31 cellular contexts compared by ENCODE assay signal in the genomic region with DNA sequence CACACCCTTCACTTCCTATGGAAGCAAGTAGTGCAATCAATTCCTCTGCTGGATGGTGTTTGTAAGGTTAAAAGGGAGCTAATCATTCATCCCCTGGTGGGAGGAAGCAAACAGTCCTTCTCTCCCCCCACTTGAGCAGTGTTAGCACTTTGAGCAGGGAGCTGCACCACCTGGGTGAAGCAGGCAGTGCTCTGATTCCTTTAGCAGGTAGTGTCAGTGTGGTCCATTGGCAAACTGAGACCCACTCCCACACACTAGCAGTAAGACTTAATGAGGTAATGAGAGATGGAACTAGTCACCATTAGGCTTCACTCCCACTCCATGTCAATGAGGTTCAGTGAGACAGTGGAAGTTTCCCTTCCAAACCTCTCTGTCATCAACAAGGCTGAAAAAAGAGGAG.
"Had no signal": no experiment of that assay in that cellular context is flagged by ENCODE, and none has a peak within 500 bp of the region (broad histone marks: within the 10 kb centered on the region; RNA-seq: fewer than 3 reads in every experiment).

No MANE protein-coding gene starts in this region.

- H3K27ac ChIP-seq: ascending aorta, breast epithelium, cardiac muscle cell, colonic mucosa, heart left ventricle had no signal

- H3K36me3 Mint-ChIP-seq: activated naive CD4-positive, alpha-beta T cell treated with anti-CD3 and anti-CD28 coated beads, Interleukin-2, amount 10 ng/mL, durations not matched to agents 7 days and 5 days; activated naive CD4-positive, alpha-beta T cell treated with anti-CD3 and anti-CD28 coated beads, Interleukin-2, amount 50 U/mL, for 72 hours; activated naive CD8-positive, alpha-beta T cell treated with anti-CD3 and anti-CD28 coated beads, Interleukin-2, amount 10 ng/mL, durations not matched to agents 7 days and 5 days; brain had no signal

- H3K4me1 ChIP-seq: ascending aorta, breast epithelium, colonic mucosa had no signal

- H3K27ac Mint-ChIP-seq: activated CD4-positive, alpha-beta memory T cell treated with anti-CD3 and anti-CD28 coated beads, Interleukin-2, amount 10 ng/mL, durations not matched to agents 7 days and 5 days; activated CD4-positive, alpha-beta T cell treated with anti-CD3 and anti-CD28 coated beads for 36 hours; activated CD4-positive, alpha-beta T cell treated with anti-CD3 and anti-CD28 coated beads, Interleukin-2, amount 10 ng/mL, durations not matched to agents 24 days and 14 days; activated naive CD4-positive, alpha-beta T cell treated with anti-CD3 and anti-CD28 coated beads, Interleukin-2, amount 10 ng/mL, durations not matched to agents 7 days and 5 days; activated naive CD4-positive, alpha-beta T cell treated with anti-CD3 and anti-CD28 coated beads, Interleukin-2, amount 50 U/mL, for 72 hours; activated naive CD8-positive, alpha-beta T cell treated with anti-CD3 and anti-CD28 coated beads, Interleukin-2, amount 10 ng/mL, durations not matched to agents 7 days and 5 days; activated T-cell treated with anti-CD3 and anti-CD28 coated beads, Interleukin-2, amount 50 U/mL, for 24 hours; activated T-cell treated with anti-CD3 and anti-CD28 coated beads, Interleukin-2, amount 50 U/mL, for 72 hours; brain; T-helper 17 cell; T-helper 2 cell treated with Interferon-gamma antibody and Interleukin-4, amounts not matched to agents 5 μg/mL and 100 μg/mL, for 36 hours had no signal

- H3K27me3 Mint-ChIP-seq: activated CD4-positive, alpha-beta memory T cell treated with anti-CD3 and anti-CD28 coated beads, Interleukin-2, amount 10 ng/mL, durations not matched to agents 7 days and 5 days; activated CD4-positive, alpha-beta T cell treated with anti-CD3 and anti-CD28 coated beads for 36 hours; activated CD4-positive, alpha-beta T cell treated with anti-CD3 and anti-CD28 coated beads, Interleukin-2, amount 10 ng/mL, durations not matched to agents 24 days and 14 days; activated naive CD4-positive, alpha-beta T cell treated with anti-CD3 and anti-CD28 coated beads, Interleukin-2, amount 10 ng/mL, durations not matched to agents 7 days and 5 days; activated naive CD8-positive, alpha-beta T cell treated with anti-CD3 and anti-CD28 coated beads, Interleukin-2, amount 10 ng/mL, durations not matched to agents 7 days and 5 days; activated T-cell treated with anti-CD3 and anti-CD28 coated beads, Interleukin-2, amount 50 U/mL, for 24 hours; brain; T-helper 17 cell had no signal

- H3K4me3 ChIP-seq: ascending aorta, breast epithelium, cardiac muscle cell, colonic mucosa, heart left ventricle had no signal

- H3K36me3 ChIP-seq: ascending aorta, breast epithelium, cardiac muscle cell, colonic mucosa, heart left ventricle had no signal

- DNase-seq: activated CD4-positive, alpha-beta memory T cell treated with anti-CD3 and anti-CD28 coated beads, Interleukin-2, amount 10 ng/mL, durations not matched to agents 7 days and 5 days; activated CD4-positive, alpha-beta T cell treated with anti-CD3 and anti-CD28 coated beads for 36 hours; activated CD4-positive, alpha-beta T cell treated with anti-CD3 and anti-CD28 coated beads, Interleukin-2, amount 10 ng/mL, durations not matched to agents 24 days and 14 days; activated CD4-positive, CD25-positive, alpha-beta regulatory T cell; activated CD4-positive, CD25-positive, alpha-beta regulatory T cell treated with anti-CD3 and anti-CD28 coated beads, Interleukin-2, amount 50 U/mL, for 72 hours; activated CD8-positive, alpha-beta memory T cell treated with anti-CD3 and anti-CD28 coated beads, Interleukin-2, amount 50 U/mL, for 48 hours; activated gamma-delta T cell; activated naive CD4-positive, alpha-beta T cell; activated naive CD4-positive, alpha-beta T cell treated with anti-CD3 and anti-CD28 coated beads, Interleukin-2, amount 10 ng/mL, durations not matched to agents 7 days and 5 days; activated naive CD8-positive, alpha-beta T cell treated with anti-CD3 and anti-CD28 coated beads, Interleukin-2, amount 10 ng/mL, durations not matched to agents 7 days and 5 days; activated T-cell treated with anti-CD3 and anti-CD28 coated beads for 4 hours; activated T-cell treated with anti-CD3 and anti-CD28 coated beads, Interleukin-2, amount 50 U/mL, for 24 hours; activated T-cell treated with anti-CD3 and anti-CD28 coated beads, Interleukin-2, amount 50 U/mL, for 72 hours; central memory CD4-positive, alpha-beta T cell; cerebellar nuclear complex; colonic mucosa; effector CD8-positive, alpha-beta T cell; foreskin fibroblast; glutamatergic neuron; heart left ventricle; T-helper 1 cell; T-helper 17 cell; T1000 had no signal

- H3K4me1 Mint-ChIP-seq: activated CD4-positive, alpha-beta memory T cell treated with anti-CD3 and anti-CD28 coated beads, Interleukin-2, amount 10 ng/mL, durations not matched to agents 7 days and 5 days; activated CD4-positive, alpha-beta T cell treated with anti-CD3 and anti-CD28 coated beads for 36 hours; activated CD4-positive, alpha-beta T cell treated with anti-CD3 and anti-CD28 coated beads, Interleukin-2, amount 10 ng/mL, durations not matched to agents 24 days and 14 days; activated naive CD4-positive, alpha-beta T cell treated with anti-CD3 and anti-CD28 coated beads, Interleukin-2, amount 10 ng/mL, durations not matched to agents 7 days and 5 days; activated naive CD8-positive, alpha-beta T cell treated with anti-CD3 and anti-CD28 coated beads, Interleukin-2, amount 10 ng/mL, durations not matched to agents 7 days and 5 days; T-helper 17 cell had no signal

- H3K4me3 Mint-ChIP-seq: activated CD4-positive, alpha-beta memory T cell treated with anti-CD3 and anti-CD28 coated beads, Interleukin-2, amount 10 ng/mL, durations not matched to agents 7 days and 5 days; activated CD4-positive, alpha-beta T cell treated with anti-CD3 and anti-CD28 coated beads for 36 hours; activated CD4-positive, alpha-beta T cell treated with anti-CD3 and anti-CD28 coated beads, Interleukin-2, amount 10 ng/mL, durations not matched to agents 24 days and 14 days; activated naive CD4-positive, alpha-beta T cell treated with anti-CD3 and anti-CD28 coated beads, Interleukin-2, amount 10 ng/mL, durations not matched to agents 7 days and 5 days; activated naive CD8-positive, alpha-beta T cell treated with anti-CD3 and anti-CD28 coated beads, Interleukin-2, amount 10 ng/mL, durations not matched to agents 7 days and 5 days; activated T-cell treated with anti-CD3 and anti-CD28 coated beads, Interleukin-2, amount 50 U/mL, for 24 hours; activated T-cell treated with anti-CD3 and anti-CD28 coated beads, Interleukin-2, amount 50 U/mL, for 72 hours; brain; T-helper 17 cell; T-helper 2 cell treated with Interferon-gamma antibody and Interleukin-4, amounts not matched to agents 5 μg/mL and 100 μg/mL, for 36 hours had no signal

- FAIRE-seq: frontal cortex had no signal

- H3K9me3 ChIP-seq: ascending aorta, colonic mucosa had no signal

- ATAC-seq: activated CD4-positive, alpha-beta T cell treated with anti-CD3 and anti-CD28 coated beads for 36 hours; activated naive CD4-positive, alpha-beta T cell treated with anti-CD3 and anti-CD28 coated beads, Interleukin-2, amount 50 U/mL, for 72 hours; activated T-cell treated with anti-CD3 and anti-CD28 coated beads, Interleukin-2, amount 50 U/mL, for 72 hours; esophagus mucosa; heart left ventricle; T-helper 17 cell had no signal

- H3K27me3 ChIP-seq: ascending aorta, breast epithelium, cardiac muscle cell, colonic mucosa, heart left ventricle had no signal
